In the genomic region with DNA sequence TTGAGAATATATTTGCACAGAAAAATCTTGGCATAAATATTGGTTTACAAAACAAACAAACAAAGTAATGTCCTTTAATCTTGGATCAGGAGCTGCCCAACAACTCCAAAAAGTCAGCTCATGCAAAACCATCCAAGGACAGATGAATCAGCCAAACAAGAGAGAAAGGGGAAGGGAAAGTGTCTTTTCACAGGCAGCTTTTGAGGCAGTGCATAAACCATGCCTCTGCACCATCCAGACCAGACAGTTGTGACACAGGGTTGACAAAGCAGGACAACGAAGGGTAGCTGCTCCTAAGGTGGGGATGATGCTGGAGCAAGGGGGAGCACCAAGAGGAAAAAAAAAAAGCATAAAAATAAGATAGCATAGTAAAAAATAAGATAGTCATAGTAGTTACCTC, we compare ENCODE assay signal across 23 cellular contexts. TPM values are rescaled to one million over a fixed set of nuclear protein-coding genes. Genes with fewer than 3 reads are reported as not detected.
DNase-seq lines count a peak whose midpoint lies in the region; ATAC-seq lines count a peak whose summit lies in the region.
"Had no signal": no experiment of that assay in that cellular context is flagged by ENCODE, and none has a peak within 500 bp of the region (broad histone marks: within the 10 kb centered on the region; RNA-seq: fewer than 3 reads in every experiment).

No MANE protein-coding gene starts in this region.

- H3K9me3 Mint-ChIP-seq in naive thymus-derived CD8-positive, alpha-beta T cell: no peaks in the 10 kb centered on the region
- H3K9me3 Mint-ChIP-seq: GM23338; stimulated activated naive CD8-positive, alpha-beta T cell treated with anti-CD3 and anti-CD28 coated beads, Interleukin-15, Interleukin-2, amounts not matched to agents 100 ng/mL and 50 ng/mL, for 24 hours had no signal

- peaks cover 2 to 8% (median 3%) of the 10 kb centered on the region in 5 donors for H3K27me3 Mint-ChIP-seq in naive thymus-derived CD8-positive, alpha-beta T cell

- peak overlapping the region in 6 of 11 experiments; percentile 22 to 81 (median 73); a peak in 10 of 22 replicates for H3K4me2 ChIP-seq in BLaER1 treated with 17β-estradiol and CSF1 and Interleukin-3, amounts not matched to agents 10 nM and 100 nM
- H3K4me2 ChIP-seq: GM23338 had no signal

- peaks cover 15 to 99% (median 35%) of the 10 kb centered on the region in 10 experiments for H3K4me1 ChIP-seq in BLaER1 treated with 17β-estradiol and CSF1 and Interleukin-3, amounts not matched to agents 10 nM and 100 nM
- H3K4me1 ChIP-seq: Caco-2, uterus had no signal

- peaks cover 0 to 78% (median 0%) of the 10 kb centered on the region in 11 experiments; a peak in 3 of 22 replicates for H4K20me1 ChIP-seq in BLaER1 treated with 17β-estradiol and CSF1 and Interleukin-3, amounts not matched to agents 10 nM and 100 nM

- H3K4me3 ChIP-seq in BLaER1 treated with 17β-estradiol and CSF1 and Interleukin-3, amounts not matched to agents 10 nM and 100 nM: 0 out of 20 replicates have a peak overlapping the region, but pooled peaks of 2 of the 10 experiments have one; percentile 8 to 14
- H3K4me3 ChIP-seq: GM23338, MG63, spleen, uterus had no signal

- DNase-seq in NOMO-1 (lab: John Stamatoyannopoulos, UW; ENCODE audit: unreplicated experiment in 2 of 2): peak; percentile 82 to 89
- no peak for DNase-seq in left lobe of liver (ENCODE audit: low spot score)
- no peak for DNase-seq in GM19240 (ENCODE audit: insufficient read length, low spot score)
- no peak for DNase-seq in naive thymus-derived CD8-positive, alpha-beta T cell
- no peak for DNase-seq in middle frontal gyrus (ENCODE audit: extremely low spot score, low spot score)
- DNase-seq: ACHN; activated effector memory CD4-positive, alpha-beta T cell treated with Interleukin-2 at 50 U/mL for 16 hours; amniotic stem cell; Caco-2; central memory CD4-positive, alpha-beta T cell; hypothalamus; MG63; spleen; SW 1271; uterus; WERI-Rb-1 had no signal

- peaks cover 0 to 37% (median 0%) of the 10 kb centered on the region in 11 experiments; a peak in 6 of 22 replicates for H3K36me3 ChIP-seq in BLaER1 treated with 17β-estradiol and CSF1 and Interleukin-3, amounts not matched to agents 10 nM and 100 nM
- H3K36me3 ChIP-seq: MG63, spleen, uterus, WERI-Rb-1 had no signal

- H3K4me1 Mint-ChIP-seq in naive thymus-derived CD8-positive, alpha-beta T cell: peaks cover 0 to 23% (median 2%) of the 10 kb centered on the region in 4 donors

- peaks cover 0 to 19% (median 0%) of the 10 kb centered on the region in 11 experiments; a peak in 2 of 22 replicates for H3K9me3 ChIP-seq in BLaER1 treated with 17β-estradiol and CSF1 and Interleukin-3, amounts not matched to agents 10 nM and 100 nM (replicated peaks in 1 of 11)
- H3K9me3 ChIP-seq: Caco-2, MG63, spleen, uterus had no signal

- no peak overlapping the region for H3K4me3 Mint-ChIP-seq in naive thymus-derived CD8-positive, alpha-beta T cell
- H3K4me3 Mint-ChIP-seq: GM23338; stimulated activated naive CD8-positive, alpha-beta T cell treated with anti-CD3 and anti-CD28 coated beads, Interleukin-15, Interleukin-2, amounts not matched to agents 100 ng/mL and 50 ng/mL, for 24 hours had no signal

- H3K36me3 Mint-ChIP-seq in naive thymus-derived CD8-positive, alpha-beta T cell: no peaks in the 10 kb centered on the region

- no peak overlapping the region for H3K27ac Mint-ChIP-seq in naive thymus-derived CD8-positive, alpha-beta T cell
- H3K27ac Mint-ChIP-seq: GM23338; stimulated activated naive CD8-positive, alpha-beta T cell treated with anti-CD3 and anti-CD28 coated beads, Interleukin-15, Interleukin-2, amounts not matched to agents 100 ng/mL and 50 ng/mL, for 24 hours had no signal

- ATAC-seq in GM21576 (IDR thresholded peaks at IDR 0.05; ENCODE audit: unreplicated experiment) (peak; percentile 49), left lobe of liver (peak; percentile 43), HG03097 (IDR thresholded peaks at IDR 0.05; ENCODE audit: low FRiP score, unreplicated experiment) (no peak)
- ATAC-seq in naive thymus-derived CD8-positive, alpha-beta T cell: no peak
- ATAC-seq: GM23338 had no signal

- H3K9ac ChIP-seq in BLaER1 treated with 17β-estradiol and CSF1 and Interleukin-3, amounts not matched to agents 10 nM and 100 nM: peak overlapping the region in 2 of 11 experiments; percentile 2 to 35; a peak in 1 of 22 replicates

- H3K27me3 ChIP-seq in BLaER1 treated with 17β-estradiol and CSF1 and Interleukin-3, amounts not matched to agents 10 nM and 100 nM: no peaks in the 10 kb centered on the region
- H3K27me3 ChIP-seq: spleen, uterus had no signal

- H3K27ac ChIP-seq in BLaER1 treated with 17β-estradiol and CSF1 and Interleukin-3, amounts not matched to agents 10 nM and 100 nM: peak overlapping the region in 4 of 11 experiments; percentile 31 to 48 (median 35); a peak in 6 of 22 replicates
- H3K27ac ChIP-seq: uterus, WERI-Rb-1 had no signal

- POLR2A ChIA-PET in naive thymus-derived CD8-positive, alpha-beta T cell (lab: Charles Lee): no interaction called here

RNA-seq across cellular contexts. Expression of gene CD86, which starts 8.7 kb away (rescaled TPM):
- 1.4 TPM for total RNA-seq in left lobe of liver
- total RNA-seq in naive thymus-derived CD8-positive, alpha-beta T cell: under 1 TPM; 0.36 to 0.83 TPM
- polyA plus RNA-seq in naive thymus-derived CD8-positive, alpha-beta T cell: under 1 TPM in 1 of 3 donors, not detected in 2; 0.45 TPM
- total RNA-seq: Caco-2, HT1080 had no signal
- polyA plus RNA-seq: GM23338 had no signal

RNA-seq across cellular contexts. Expression of gene ILDR1, which starts 41.9 kb away (rescaled TPM):
- 0.15 TPM for total RNA-seq in left lobe of liver
- total RNA-seq in naive thymus-derived CD8-positive, alpha-beta T cell: not detected
- polyA plus RNA-seq in naive thymus-derived CD8-positive, alpha-beta T cell: not detected
- total RNA-seq: activated CD8-positive, alpha-beta memory T cell treated with anti-CD3 and anti-CD28 coated beads for 36 hours; HT1080 had no signal

Comparison
In these comparisons a context has a peak if more than half of its experiments do, and no peak if none do; other contexts are left out.
1. ATAC-seq: peak in GM21576 (single experiment) and left lobe of liver (single experiment); none in HG03097 (single experiment) and naive thymus-derived CD8-positive, alpha-beta T cell (0 of 2).
2. DNase-seq: peak in NOMO-1 (2 of 2); none in left lobe of liver (single experiment), GM19240 (single experiment), naive thymus-derived CD8-positive, alpha-beta T cell (0 of 10) and middle frontal gyrus (single experiment).